ENCODE assay signal across 13 cellular contexts in genomic region chr16:88692861-88693260, GRCh38. TPM values are rescaled to one million over a fixed set of nuclear protein-coding genes. Genes with fewer than 3 reads are reported as not detected.
"Had no signal": no experiment of that assay in that cellular context is flagged by ENCODE, and none has a peak within 500 bp of the region (broad histone marks: within the 10 kb centered on the region; RNA-seq: fewer than 3 reads in every experiment).

No MANE protein-coding gene starts in this region.

- H3K27ac Mint-ChIP-seq: nephron progenitor cell had no signal

- H3K9me3 ChIP-seq: heart left ventricle, mucosa of descending colon, upper lobe of left lung had no signal

- DNase-seq: activated CD4-positive, alpha-beta T cell treated with anti-CD3 and anti-CD28 coated beads for 1 hour; activated T-cell treated with anti-CD3 and anti-CD28 coated beads, Interleukin-2, amount 50 U/mL, for 48 hours; islet precursor cell; mammary epithelial cell; nephron progenitor cell; stimulated activated CD4-positive, alpha-beta T cell treated with anti-CD3 and anti-CD28 coated beads, Interleukin-2, amount 100 ng/mL, for 48 hours had no signal

- ATAC-seq: left lobe of liver had no signal

- H3K4me3 Mint-ChIP-seq: nephron progenitor cell; stimulated activated naive CD8-positive, alpha-beta T cell treated with anti-CD3 and anti-CD28 coated beads, Interleukin-15, Interleukin-2, amounts not matched to agents 100 ng/mL and 50 ng/mL, for 24 hours had no signal

- H3K27me3 ChIP-seq: upper lobe of left lung had no signal

- H3K27me3 Mint-ChIP-seq: stimulated activated naive CD8-positive, alpha-beta T cell treated with anti-CD3 and anti-CD28 coated beads, Interleukin-15, Interleukin-2, amounts not matched to agents 100 ng/mL and 50 ng/mL, for 24 hours had no signal

- H3K9me3 Mint-ChIP-seq: nephron progenitor cell; stimulated activated naive CD8-positive, alpha-beta T cell treated with anti-CD3 and anti-CD28 coated beads, Interleukin-15, Interleukin-2, amounts not matched to agents 100 ng/mL and 50 ng/mL, for 24 hours had no signal

- H3K4me3 ChIP-seq: heart left ventricle, mucosa of descending colon, upper lobe of left lung had no signal

RNA-seq across cellular contexts. Expression of gene SNAI3, which starts 6.6 kb away (rescaled TPM):
- total RNA-seq: frontal cortex, mammary epithelial cell, osteocyte had no signal
